ENCODE assay signal across 1 cellular context in genomic region chr10:61023053-61023452, GRCh38.
TF ChIP-seq lines count a peak whose summit lies in the region.

No MANE protein-coding gene starts in this region.

TF ChIP-seq in GM23338, 12 proteins besides CTCF, POLR2A, EP300 and RAD21 (continued from another document):
- TF ChIP-seq ETS1 (IDR thresholded peaks at IDR 0.05) = no peak
- TF ChIP-seq CREB1 (CRISPR knock-in tag; IDR thresholded peaks at IDR 0.05; ENCODE audit: low read depth) = no peak
- no peak for TF ChIP-seq EZH2 (IDR thresholded peaks at IDR 0.05; ENCODE audit: low read depth, unreplicated experiment)
- TF ChIP-seq ZNF462 (CRISPR knock-in tag; IDR thresholded peaks at IDR 0.05) = no peak
- TF ChIP-seq ZNF331 (CRISPR knock-in tag; IDR thresholded peaks at IDR 0.05; ENCODE audit: low read depth) = no peak
